In genomic region chr2:66699481-66700180, GRCh38 we compare ENCODE assay signal across 1 cellular context.
TF ChIP-seq lines count a peak whose summit lies in the region.

No MANE protein-coding gene starts in this region.

TF ChIP-seq in H1, 55 proteins besides CTCF, POLR2A, EP300 and RAD21 (continued from another document):
- no peak for TF ChIP-seq SIN3A (conservative IDR thresholded peaks at IDR 0.05 in 1 of 2, IDR thresholded peaks at IDR 0.05 in 1 of 2; ENCODE audit: low read depth in 1 of 2, low read length in 2 of 2)
- no peak for TF ChIP-seq FOSL1 (IDR thresholded peaks at IDR 0.05; ENCODE audit: insufficient read depth, low read depth, low read length)
